In genomic region chr2:240567137-240567871, GRCh38 we compare ENCODE assay signal across 8 cellular contexts. TPM values are rescaled to one million over a fixed set of nuclear protein-coding genes. Genes with fewer than 3 reads are reported as not detected.
A peak's percentile ranks its signal among the peaks of the same experiment; 100 is the strongest.
DNase-seq lines count a peak whose midpoint lies in the region; ATAC-seq and TF ChIP-seq lines count a peak whose summit lies in the region.

No MANE protein-coding gene starts in this region.

- peaks cover 8 to 65% (median 62%) of the 10 kb centered on the region in 5 donors for H3K4me1 ChIP-seq in subcutaneous abdominal adipose tissue (ENCODE audit: control insufficient read depth in 5 of 5, insufficient read depth in 5 of 5, low read length in 5 of 5)

- DNase-seq in cerebellar nuclear complex (lab: John Stamatoyannopoulos, UW) (no peak), LoVo (ENCODE audit: low spot score) (no peak)

- no peak for TF ChIP-seq CTCF in brain (conservative IDR thresholded peaks at IDR 0.05)

- peaks cover 59% of the 10 kb centered on the region for H3K4me1 Mint-ChIP-seq in brain

- peak overlapping the region; percentile 79 for H3K27ac ChIP-seq in layer of hippocampus (ENCODE audit: low read depth, low read length)
- peak overlapping the region; percentile 76 for H3K27ac ChIP-seq in subcutaneous abdominal adipose tissue (ENCODE audit: low read depth, low read length)

- 0 out of 2 replicates have a peak, but pooled peaks have one; percentile 3 for TF ChIP-seq POLR2A in Raji (IDR thresholded peaks at IDR 0.05; ENCODE audit: insufficient read depth, low read depth, low read length)

- H3K27ac Mint-ChIP-seq in brain: peak overlapping the region; percentile 82 to 98 (median 96)

- peak overlapping the region; percentile 63 to 85 (median 77) for H3K9ac ChIP-seq in subcutaneous abdominal adipose tissue (ENCODE audit: low read length in 5 of 5)

- H3K4me3 ChIP-seq in GM08714 (ENCODE audit: low read length) (peak overlapping the region; percentile 62; the same call in 1 of the 2 replicates), subcutaneous abdominal adipose tissue (ENCODE audit: low read depth in 1 of 5, low read length in 5 of 5) (peak overlapping the region; percentile 70 to 81 (median 77))

- ATAC-seq in HG02981 (IDR thresholded peaks at IDR 0.05; ENCODE audit: unreplicated experiment): no peak

- no peaks in the 10 kb centered on the region for H3K9me3 ChIP-seq in subcutaneous abdominal adipose tissue (ENCODE audit: control insufficient read depth in 5 of 5, low read length in 5 of 5)

- no peaks in the 10 kb centered on the region for H3K27me3 Mint-ChIP-seq in brain

- peaks cover 0 to 9% (median 4%) of the 10 kb centered on the region in 5 donors for H3K36me3 ChIP-seq in subcutaneous abdominal adipose tissue (ENCODE audit: control insufficient read depth in 5 of 5, insufficient read depth in 5 of 5, low read length in 5 of 5)

- H3K9me3 Mint-ChIP-seq in brain: no peaks in the 10 kb centered on the region

- no peaks in the 10 kb centered on the region for H3K27me3 ChIP-seq in layer of hippocampus (ENCODE audit: control insufficient read depth, insufficient read depth, low read length)
- no peaks in the 10 kb centered on the region for H3K27me3 ChIP-seq in subcutaneous abdominal adipose tissue (ENCODE audit: control insufficient read depth in 5 of 5, insufficient read depth in 4 of 5, low read length in 5 of 5)

- peak overlapping the region; percentile 87 to 96 (median 93) for H3K4me3 Mint-ChIP-seq in brain

- no peaks in the 10 kb centered on the region for H3K36me3 Mint-ChIP-seq in brain

RNA-seq across cellular contexts. Expression of gene RNPEPL1, which starts 1.0 kb away (rescaled TPM):
- 48.5 TPM for polyA plus RNA-seq in brain (ENCODE audit: insufficient read depth, low read depth, low replicate concordance)

RNA-seq across cellular contexts. Expression of gene DUSP28, which starts 7.1 kb away (rescaled TPM):
- polyA plus RNA-seq in brain (ENCODE audit: insufficient read depth, low read depth, low replicate concordance): 6.3 TPM

RNA-seq across cellular contexts. Expression of gene ANKMY1, which starts 9.5 kb away (rescaled TPM):
- 7.0 TPM for polyA plus RNA-seq in brain (ENCODE audit: insufficient read depth, low read depth, low replicate concordance)

RNA-seq across cellular contexts. Expression of gene CAPN10, which starts 19.2 kb away (rescaled TPM):
- polyA plus RNA-seq in brain (ENCODE audit: insufficient read depth, low read depth, low replicate concordance): 15.8 TPM

RNA-seq across cellular contexts. Expression of gene GPR35, which starts 58.0 kb away (rescaled TPM):
- 1.5 TPM for polyA plus RNA-seq in brain (ENCODE audit: insufficient read depth, low read depth, low replicate concordance)
